In genomic region chr3:58177747-58178527, GRCh38 we compare ENCODE assay signal across 8 cellular contexts. TPM values are rescaled to one million over a fixed set of nuclear protein-coding genes. Genes with fewer than 3 reads are reported as not detected.
DNase-seq lines count a peak whose midpoint lies in the region; ATAC-seq lines count a peak whose summit lies in the region.

No MANE protein-coding gene starts in this region.

- peaks cover 3% of the 10 kb centered on the region for H3K4me1 ChIP-seq in mesendoderm (ENCODE audit: control insufficient read depth, low read depth, low read length)

- ATAC-seq in HG02943 (IDR thresholded peaks at IDR 0.05; ENCODE audit: low read depth, unreplicated experiment) = peak; percentile 70
- peak; percentile 97 for ATAC-seq in effector memory CD8-positive, alpha-beta T cell (replicated peaks)

- peak overlapping the region; percentile 66 for H3K4me2 ChIP-seq in mesendoderm (ENCODE audit: low read length)

- H3K79me2 ChIP-seq in mesendoderm (ENCODE audit: control insufficient read depth, insufficient read depth, low read length) = no peaks in the 10 kb centered on the region

- H4K8ac ChIP-seq in mesendoderm (ENCODE audit: low read depth, low read length) = no peak overlapping the region

- no peak overlapping the region for H3K27ac ChIP-seq in mesendoderm (ENCODE audit: low read depth, low read length)

- no peaks in the 10 kb centered on the region for H3K27me3 Mint-ChIP-seq in effector memory CD8-positive, alpha-beta T cell

- no peaks in the 10 kb centered on the region for H3K9me3 Mint-ChIP-seq in effector memory CD8-positive, alpha-beta T cell

- no peak overlapping the region for H4K5ac ChIP-seq in mesendoderm (ENCODE audit: low read length)

- H2AK5ac ChIP-seq in mesendoderm (ENCODE audit: low read length) = no peak overlapping the region

- H3K27ac Mint-ChIP-seq in effector memory CD8-positive, alpha-beta T cell = peak overlapping the region in 1 of 2 donors; percentile 32

- peak overlapping the region; percentile 72 to 76 for H3K4me3 Mint-ChIP-seq in effector memory CD8-positive, alpha-beta T cell

- H3K27me3 ChIP-seq in mesendoderm (ENCODE audit: insufficient read depth, low read length, poor library complexity) = no peaks in the 10 kb centered on the region

- H2BK120ac ChIP-seq in mesendoderm (ENCODE audit: low read depth, low read length) = no peak overlapping the region

- H3K9ac ChIP-seq in mesendoderm (ENCODE audit: low read length) = peak overlapping the region; percentile 66

- peak overlapping the region; percentile 43 for H3K18ac ChIP-seq in mesendoderm (ENCODE audit: low read length)

- no peaks in the 10 kb centered on the region for H3K36me3 Mint-ChIP-seq in effector memory CD8-positive, alpha-beta T cell (ENCODE audit: insufficient read depth)

- no peaks in the 10 kb centered on the region for H3K79me1 ChIP-seq in mesendoderm (ENCODE audit: low read length)

- peak overlapping the region; percentile 87 for H3K56ac ChIP-seq in mesendoderm (ENCODE audit: low read length)

- H3K4me3 ChIP-seq in mesendoderm (ENCODE audit: low read length) = peak overlapping the region; percentile 23

- H3K36me3 ChIP-seq in mesendoderm (ENCODE audit: control insufficient read depth, insufficient read depth, low read length) = no peaks in the 10 kb centered on the region

- H3K4ac ChIP-seq in mesendoderm (ENCODE audit: low read depth, low read length) = no peak overlapping the region

- no peak overlapping the region for H2BK15ac ChIP-seq in mesendoderm (replicated peaks; ENCODE audit: low read depth)

- DNase-seq in NCI-H2081 (lab: John Stamatoyannopoulos, UW) = peak; percentile 51 to 67
- no peak for DNase-seq in NCI-H2081 treated with DMSO at 0.1 percent for 48 hours (lab: John Stamatoyannopoulos, UW)
- DNase-seq in NCI-H524 treated with DMSO at 0.1 percent for 48 hours (lab: John Stamatoyannopoulos, UW) = peak; percentile 5
- peak; percentile 74 to 85 for DNase-seq in activated CD8-positive, alpha-beta memory T cell treated with anti-CD3 and anti-CD28 coated beads for 1 hour (ENCODE audit: extremely low read depth in 1 of 2, low read depth in 1 of 2)
- DNase-seq in effector memory CD8-positive, alpha-beta T cell = peak; percentile 88 to 90 (median 90)
- peak; percentile 87 for DNase-seq in mesendoderm
- DNase-seq in stimulated activated CD8-positive, alpha-beta memory T cell treated with anti-CD3 and anti-CD28 coated beads, Interleukin-12 subunit alpha, Interleukin-12 subunit beta, amount 100 ng/mL, for 4 hours (ENCODE audit: low read depth) = peak; percentile 76

- WGBS in mesendoderm (ENCODE audit: extremely low coverage, insufficient coverage, low lambda C conversion rate) = no CpG with 5 or more reads among the region's 46 CpGs

- peaks cover 8 to 11% of the 10 kb centered on the region in 2 donors for H3K4me1 Mint-ChIP-seq in effector memory CD8-positive, alpha-beta T cell (ENCODE audit: low read depth in 2 of 2)

- no peak overlapping the region for H3K23ac ChIP-seq in mesendoderm (ENCODE audit: low read length)

- no peak overlapping the region for H2BK5ac ChIP-seq in mesendoderm (ENCODE audit: low read length)

RNA-seq across cellular contexts. Expression of gene DNASE1L3, which starts 32.8 kb away (rescaled TPM):
- polyA plus RNA-seq in mesendoderm (2013, experiment 1 of 2) = not detected
- polyA plus RNA-seq in mesendoderm (2013, experiment 2 of 2) = not detected

RNA-seq across cellular contexts. Expression of gene ABHD6, which starts 59.7 kb away (rescaled TPM):
- 2.7 TPM for polyA plus RNA-seq in mesendoderm (2013, experiment 1 of 2)
- polyA plus RNA-seq in mesendoderm (2013, experiment 2 of 2) = 2.5 TPM
